ENCODE assay signal across 9 cellular contexts in genomic region chr5:68252678-68253520, GRCh38. TPM values are rescaled to one million over a fixed set of nuclear protein-coding genes. Genes with fewer than 3 reads are reported as not detected.
DNase-seq lines count a peak whose midpoint lies in the region; ATAC-seq and TF ChIP-seq lines count a peak whose summit lies in the region.
"Had no signal": no experiment of that assay in that cellular context is flagged by ENCODE, and none has a peak within 500 bp of the region (broad histone marks: within the 10 kb centered on the region; RNA-seq: fewer than 3 reads in every experiment).

No MANE protein-coding gene starts in this region.

- H3K27me3 Mint-ChIP-seq in stimulated activated naive B cell treated with anti-CD40 and anti-IgM and Interleukin-4, amounts not matched to agents 10 μg/mL and 1 μg/mL and 100 μg/mL, for 72 hours = no peaks in the 10 kb centered on the region
- H3K27me3 Mint-ChIP-seq: activated naive CD8-positive, alpha-beta T cell treated with anti-CD3 and anti-CD28 coated beads, Interleukin-2, amount 10 ng/mL, durations not matched to agents 7 days and 5 days had no signal

- H3K4me2 ChIP-seq in DOHH2 (ENCODE audit: low read length) = no peak overlapping the region

- H3K4me1 Mint-ChIP-seq in stimulated activated naive B cell treated with anti-CD40 and anti-IgM and Interleukin-4, amounts not matched to agents 10 μg/mL and 1 μg/mL and 100 μg/mL, for 72 hours = peaks cover 49 to 85% of the 10 kb centered on the region in 2 donors

- H3K36me3 ChIP-seq in DOHH2 (ENCODE audit: control insufficient read depth, low read length) (0 out of 2 replicates have a peak, but pooled peaks cover 4% of the 10 kb centered on the region), WERI-Rb-1 (no peaks in the 10 kb centered on the region; the same call in 1 of the 2 replicates)
- H3K36me3 ChIP-seq in effector memory CD4-positive, alpha-beta T cell (ENCODE audit: control insufficient read depth, insufficient read depth, low read length) = no peaks in the 10 kb centered on the region

- no peaks in the 10 kb centered on the region for H3F3A ChIP-seq in DOHH2 (ENCODE audit: control insufficient read depth, insufficient read depth)

- H3K36me3 Mint-ChIP-seq in stimulated activated naive B cell treated with anti-CD40 and anti-IgM and Interleukin-4, amounts not matched to agents 10 μg/mL and 1 μg/mL and 100 μg/mL, for 72 hours = peaks cover 2 to 9% of the 10 kb centered on the region in 2 donors

- H3K9me3 ChIP-seq in DOHH2 (ENCODE audit: control insufficient read depth, insufficient read depth, low read length) = no peaks in the 10 kb centered on the region
- H3K9me3 ChIP-seq in WERI-Rb-1 (ENCODE audit: severe bottlenecking) = no peaks in the 10 kb centered on the region
- no peaks in the 10 kb centered on the region for H3K9me3 ChIP-seq in effector memory CD4-positive, alpha-beta T cell (ENCODE audit: control insufficient read depth, low read length)

- H3K4me3 ChIP-seq in DOHH2 (ENCODE audit: low read length) = no peak overlapping the region
- H3K4me3 ChIP-seq in NB4 (ENCODE audit: low read depth, low read length) = no peak overlapping the region
- H3K4me3 ChIP-seq in WERI-Rb-1 (ENCODE audit: low read depth, low read length) = no peak overlapping the region
- no peak overlapping the region for H3K4me3 ChIP-seq in effector memory CD4-positive, alpha-beta T cell (ENCODE audit: insufficient read depth, low read depth, low read length, poor library complexity, severe bottlenecking)

- no peaks in the 10 kb centered on the region for H3K4me1 ChIP-seq in DOHH2 (ENCODE audit: control insufficient read depth, low read length)
- H3K4me1 ChIP-seq in effector memory CD4-positive, alpha-beta T cell (ENCODE audit: control insufficient read depth, insufficient read depth, low read length, poor library complexity, severe bottlenecking) = peaks cover 47% of the 10 kb centered on the region

- H3K79me2 ChIP-seq in DOHH2 (ENCODE audit: control insufficient read depth, low read length) = peaks cover 70% of the 10 kb centered on the region

- peak; percentile 73 for ATAC-seq in GM21786 (IDR thresholded peaks at IDR 0.05; ENCODE audit: unreplicated experiment)
- ATAC-seq in stimulated activated naive B cell treated with anti-CD40 and anti-IgM and Interleukin-4, amounts not matched to agents 10 μg/mL and 1 μg/mL and 100 μg/mL, for 72 hours (replicated peaks) = peak; percentile 67 to 70
- ATAC-seq in GM18868 (IDR thresholded peaks at IDR 0.05; ENCODE audit: unreplicated experiment) = no peak

- H3K27me3 ChIP-seq in DOHH2 (ENCODE audit: control insufficient read depth, low read length) (no peaks in the 10 kb centered on the region), WERI-Rb-1 (ENCODE audit: insufficient read depth, low read depth, severe bottlenecking) (no peaks in the 10 kb centered on the region)
- no peaks in the 10 kb centered on the region for H3K27me3 ChIP-seq in effector memory CD4-positive, alpha-beta T cell (replicated peaks; ENCODE audit: control insufficient read depth, insufficient read depth, low read length, poor library complexity, severe bottlenecking)

- H3K27ac ChIP-seq in DOHH2 (ENCODE audit: low read depth, low read length) (no peak overlapping the region), WERI-Rb-1 (no peak overlapping the region)
- H3K27ac ChIP-seq in effector memory CD4-positive, alpha-beta T cell (ENCODE audit: insufficient read depth, low read length, poor library complexity, severe bottlenecking) = no peak overlapping the region

- H3K9me2 ChIP-seq in DOHH2 (replicated peaks; ENCODE audit: control insufficient read depth, low read length) = no peaks in the 10 kb centered on the region

- peak; percentile 60 for TF ChIP-seq CTCF in DOHH2 (IDR thresholded peaks at IDR 0.05; ENCODE audit: low read depth, low read length, poor library complexity, severe bottlenecking)
- peak; percentile 71 for TF ChIP-seq CTCF in NB4 (IDR thresholded peaks at IDR 0.05; ENCODE audit: low read depth, low read length)
- peak; percentile 81 for TF ChIP-seq CTCF in WERI-Rb-1 (IDR thresholded peaks at IDR 0.05; ENCODE audit: low read depth, low read length)

- no peak for TF ChIP-seq POLR2A in NB4 (IDR thresholded peaks at IDR 0.05; ENCODE audit: extremely low read depth, insufficient read length)

- H4K20me1 ChIP-seq in DOHH2 (ENCODE audit: control insufficient read depth, insufficient read depth, low read depth, low read length) = no peaks in the 10 kb centered on the region; the same call in none of the 2 replicates

- no peak overlapping the region for H3K4me3 Mint-ChIP-seq in stimulated activated naive B cell treated with anti-CD40 and anti-IgM and Interleukin-4, amounts not matched to agents 10 μg/mL and 1 μg/mL and 100 μg/mL, for 72 hours
- H3K4me3 Mint-ChIP-seq: activated naive CD8-positive, alpha-beta T cell treated with anti-CD3 and anti-CD28 coated beads, Interleukin-2, amount 10 ng/mL, durations not matched to agents 7 days and 5 days had no signal

- no peak overlapping the region for H3K27ac Mint-ChIP-seq in stimulated activated naive B cell treated with anti-CD40 and anti-IgM and Interleukin-4, amounts not matched to agents 10 μg/mL and 1 μg/mL and 100 μg/mL, for 72 hours
- H3K27ac Mint-ChIP-seq: activated naive CD8-positive, alpha-beta T cell treated with anti-CD3 and anti-CD28 coated beads, Interleukin-2, amount 10 ng/mL, durations not matched to agents 7 days and 5 days had no signal

- DNase-seq in NB4 (ENCODE audit: low read depth) = peak; percentile 69
- peak; percentile 66 for DNase-seq in WERI-Rb-1
- DNase-seq in effector memory CD4-positive, alpha-beta T cell = peak in 2 of 3 donors; percentile 9 to 32
- peak; percentile 81 to 85 for DNase-seq in lung microvascular endothelial cell (ENCODE audit: low read depth in 2 of 2)
- peak; percentile 13 for DNase-seq in stimulated activated naive B cell treated with anti-CD40 and anti-IgM and Interleukin-4, amounts not matched to agents 10 μg/mL and 1 μg/mL and 100 μg/mL, for 72 hours
- DNase-seq: activated naive CD8-positive, alpha-beta T cell treated with anti-CD3 and anti-CD28 coated beads, Interleukin-2, amount 10 ng/mL, durations not matched to agents 7 days and 5 days had no signal

- no peaks in the 10 kb centered on the region for H3K9me3 Mint-ChIP-seq in stimulated activated naive B cell treated with anti-CD40 and anti-IgM and Interleukin-4, amounts not matched to agents 10 μg/mL and 1 μg/mL and 100 μg/mL, for 72 hours
- H3K9me3 Mint-ChIP-seq: activated naive CD8-positive, alpha-beta T cell treated with anti-CD3 and anti-CD28 coated beads, Interleukin-2, amount 10 ng/mL, durations not matched to agents 7 days and 5 days had no signal

RNA-seq across cellular contexts. Expression of gene PIK3R1, which starts 37.3 kb away (rescaled TPM):
- total RNA-seq in lung microvascular endothelial cell = 22.9 and 26.4 TPM in 2 replicates

Comparison
In these comparisons a context has a peak if more than half of its experiments do, and no peak if none do; other contexts are left out.
1. DNase-seq: peak in every context shown above with its lines; median percentile 83 in lung microvascular endothelial cell; 69 in NB4; 66 in WERI-Rb-1; 20 in effector memory CD4-positive, alpha-beta T cell; 13 in stimulated activated naive B cell treated with anti-CD40 and anti-IgM and Interleukin-4, amounts not matched to agents 10 μg/mL and 1 μg/mL and 100 μg/mL, for 72 hours.